ENCODE assay signal across 9 cellular contexts in the genomic region with DNA sequence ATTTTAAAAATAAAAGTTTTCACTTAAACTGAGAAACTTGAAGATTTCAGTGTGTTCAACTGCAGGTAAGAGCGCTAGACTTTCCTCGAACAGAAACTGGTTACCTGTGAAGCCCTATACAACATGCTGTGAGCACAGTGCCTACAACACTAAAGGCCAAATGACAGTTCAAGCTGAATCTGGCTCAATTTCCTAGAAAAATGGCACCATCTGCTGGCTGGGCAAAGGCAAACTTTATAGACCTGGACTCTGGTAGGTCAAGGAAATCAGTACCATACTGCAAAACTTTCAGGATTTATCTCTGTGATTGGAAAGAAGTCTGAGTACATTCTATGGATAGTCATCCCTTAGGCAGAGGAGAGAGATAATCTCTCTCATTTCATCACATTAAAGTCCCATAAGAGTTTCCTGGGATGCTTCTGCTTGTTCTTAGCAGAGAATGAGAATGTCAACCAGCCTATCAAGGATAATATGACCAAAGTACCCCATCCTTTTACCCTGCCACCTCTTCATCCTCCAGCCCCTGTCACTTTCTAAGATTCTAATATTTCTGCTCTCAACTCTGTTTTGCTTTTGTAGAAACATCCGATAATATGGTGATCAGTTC. TPM values are rescaled to one million over a fixed set of nuclear protein-coding genes. Genes with fewer than 3 reads are reported as not detected.
DNase-seq lines count a peak whose midpoint lies in the region; ATAC-seq, FAIRE-seq and TF ChIP-seq lines count a peak whose summit lies in the region.
"Had no signal": no experiment of that assay in that cellular context is flagged by ENCODE, and none has a peak within 500 bp of the region (broad histone marks: within the 10 kb centered on the region; RNA-seq: fewer than 3 reads in every experiment).

No MANE protein-coding gene starts in this region.

- DNase-seq in ELR (ENCODE audit: low read depth): peak; percentile 62
- DNase-seq in HL-60 (ENCODE audit: low read depth in 1 of 2, low spot score in 1 of 2): peak in 1 of 2 experiments; percentile 26
- DNase-seq in endothelial cell of umbilical vein (ENCODE audit: low read depth, low spot score): peak; percentile 15
- DNase-seq in neural progenitor cell (ENCODE audit: low spot score): peak; percentile 74
- no peak for DNase-seq in activated CD4-positive, alpha-beta memory T cell treated with anti-CD3 and anti-CD28 coated beads for 36 hours
- no peak for DNase-seq in activated CD4-positive, CD25-positive, alpha-beta regulatory T cell (lab: John Stamatoyannopoulos, UW)
- DNase-seq: activated B cell treated with CpG ODN at 0.5 μM for 24 hours had no signal

- H3K4me3 ChIP-seq in HL-60 (replicated peaks; ENCODE audit: insufficient read depth, low read length): no peak overlapping the region
- H3K4me3 ChIP-seq in OCI-LY3 (ENCODE audit: low read length): no peak overlapping the region
- H3K4me3 ChIP-seq in endothelial cell of umbilical vein (replicated peaks in 1 of 3; ENCODE audit: insufficient read depth in 1 of 3, low read depth in 1 of 3, low read length in 3 of 3): no peak overlapping the region
- no peak overlapping the region for H3K4me3 ChIP-seq in neural progenitor cell

- BruUV-seq in endothelial cell of umbilical vein (replicated peaks; lab: Mats Ljungman, UMichigan): no TSS peak

- H3K27ac ChIP-seq in HL-60 (replicated peaks): no peak overlapping the region
- H3K27ac ChIP-seq in OCI-LY3 (ENCODE audit: low read length): no peak overlapping the region
- no peak overlapping the region for H3K27ac ChIP-seq in endothelial cell of umbilical vein (ENCODE audit: insufficient read depth, low read depth, low read length)
- no peak overlapping the region for H3K27ac ChIP-seq in neural progenitor cell

- POLR2A ChIA-PET in endothelial cell of umbilical vein (lab: Charles Lee): no interaction called here
- POLR2A ChIA-PET in activated CD4-positive, alpha-beta memory T cell treated with anti-CD3 and anti-CD28 coated beads for 36 hours (lab: Charles Lee): no interaction called here

- H3K9me3 ChIP-seq in OCI-LY3 (ENCODE audit: insufficient read depth, low read length) (no peaks in the 10 kb centered on the region), endothelial cell of umbilical vein (replicated peaks; ENCODE audit: control insufficient read depth, insufficient read depth, low read length) (no peaks in the 10 kb centered on the region), neural progenitor cell (ENCODE audit: low read depth) (no peaks in the 10 kb centered on the region)

- no peaks in the 10 kb centered on the region for H3K27me3 ChIP-seq in HL-60 (ENCODE audit: insufficient read depth, poor library complexity, severe bottlenecking)
- H3K27me3 ChIP-seq in OCI-LY3 (ENCODE audit: low read depth, low read length): peaks cover 7% of the 10 kb centered on the region; the same call in 1 of the 2 replicates
- peaks cover 7 to 10% of the 10 kb centered on the region in 2 experiments for H3K27me3 ChIP-seq in endothelial cell of umbilical vein (ENCODE audit: control insufficient read depth in 2 of 2, insufficient read depth in 2 of 2, low read length in 2 of 2)
- H3K27me3 ChIP-seq in neural progenitor cell: no peaks in the 10 kb centered on the region

- peak; percentile 87 for FAIRE-seq in endothelial cell of umbilical vein (lab: Jason Lieb, UNC)

- CTCF ChIA-PET in endothelial cell of umbilical vein (lab: Charles Lee): interaction anchor here (0.6 to 1.7 kb wide), 8 partner anchors 9 to 231 kb away, joined by 3 to 45 read pairs (median 4); no protein-coding TSS in a partner anchor
- CTCF ChIA-PET in activated CD4-positive, alpha-beta memory T cell treated with anti-CD3 and anti-CD28 coated beads for 36 hours (lab: Charles Lee): interaction anchor here (0.9 kb wide), 1 partner anchor 176 kb away, joined by 4 read pairs; no protein-coding TSS in a partner anchor

- no peak for ATAC-seq in HG03045 (IDR thresholded peaks at IDR 0.05; ENCODE audit: unreplicated experiment)

- dilution Hi-C loops in endothelial cell of umbilical vein (cut with MboI; ENCODE audit: extremely low pct_ligation_motif_present, low sequenced_read_pairs): no loop called here

- no peak overlapping the region for H3K9ac ChIP-seq in OCI-LY3 (ENCODE audit: low read length)
- H3K9ac ChIP-seq in endothelial cell of umbilical vein (replicated peaks; ENCODE audit: extremely low read depth, insufficient read depth, low read length): no peak overlapping the region
- H3K9ac ChIP-seq in neural progenitor cell: no peak overlapping the region

- H3K4me2 ChIP-seq in OCI-LY3 (ENCODE audit: low read length): peak overlapping the region; percentile 15
- no peak overlapping the region for H3K4me2 ChIP-seq in endothelial cell of umbilical vein (ENCODE audit: insufficient read depth, low read length)
- H3K4me2 ChIP-seq in neural progenitor cell: no peak overlapping the region

- no peaks in the 10 kb centered on the region for H3K27me3 Mint-ChIP-seq in neural progenitor cell (ENCODE audit: insufficient read depth, low read depth)
- peaks cover 3% of the 10 kb centered on the region for H3K27me3 Mint-ChIP-seq in activated CD4-positive, alpha-beta memory T cell treated with anti-CD3 and anti-CD28 coated beads for 36 hours

- no peaks in the 10 kb centered on the region for H3K36me3 Mint-ChIP-seq in neural progenitor cell
- no peaks in the 10 kb centered on the region for H3K36me3 Mint-ChIP-seq in activated CD4-positive, alpha-beta memory T cell treated with anti-CD3 and anti-CD28 coated beads for 36 hours

- H3K79me2 ChIP-seq in OCI-LY3 (ENCODE audit: low read length) (no peaks in the 10 kb centered on the region), endothelial cell of umbilical vein (ENCODE audit: control insufficient read depth, insufficient read depth, low read length) (no peaks in the 10 kb centered on the region), neural progenitor cell (ENCODE audit: low read depth) (no peaks in the 10 kb centered on the region)

- peaks cover 2% of the 10 kb centered on the region for H3K4me1 Mint-ChIP-seq in neural progenitor cell
- no peaks in the 10 kb centered on the region for H3K4me1 Mint-ChIP-seq in activated CD4-positive, alpha-beta memory T cell treated with anti-CD3 and anti-CD28 coated beads for 36 hours (ENCODE audit: low read depth)
- H3K4me1 Mint-ChIP-seq: activated B cell treated with CpG ODN at 0.5 μM for 24 hours had no signal

- no peaks in the 10 kb centered on the region for H3K9me3 Mint-ChIP-seq in neural progenitor cell
- no peaks in the 10 kb centered on the region for H3K9me3 Mint-ChIP-seq in activated CD4-positive, alpha-beta memory T cell treated with anti-CD3 and anti-CD28 coated beads for 36 hours
- H3K9me3 Mint-ChIP-seq: activated B cell treated with CpG ODN at 0.5 μM for 24 hours had no signal

- TF ChIP-seq POLR2A in endothelial cell of umbilical vein (IDR thresholded peaks at IDR 0.05; ENCODE audit: low read depth, low read length): no peak

- no peaks in the 10 kb centered on the region for H3F3A ChIP-seq in neural progenitor cell (ENCODE audit: low read depth)

- H3K9me1 ChIP-seq in endothelial cell of umbilical vein (replicated peaks; ENCODE audit: control insufficient read depth, extremely low read depth, insufficient read depth, low read length): no peaks in the 10 kb centered on the region

- H4K20me1 ChIP-seq in OCI-LY3 (ENCODE audit: insufficient read depth, low read length) (no peaks in the 10 kb centered on the region), endothelial cell of umbilical vein (replicated peaks; ENCODE audit: control insufficient read depth, extremely low read depth, insufficient read depth, low read length) (no peaks in the 10 kb centered on the region), neural progenitor cell (ENCODE audit: low read depth) (no peaks in the 10 kb centered on the region)

- H3K4me3 Mint-ChIP-seq in neural progenitor cell: no peak overlapping the region
- no peak overlapping the region for H3K4me3 Mint-ChIP-seq in activated CD4-positive, alpha-beta memory T cell treated with anti-CD3 and anti-CD28 coated beads for 36 hours
- H3K4me3 Mint-ChIP-seq: activated B cell treated with CpG ODN at 0.5 μM for 24 hours had no signal

- no peaks in the 10 kb centered on the region for H3K36me3 ChIP-seq in OCI-LY3 (replicated peaks; ENCODE audit: low read depth, low read length)
- no peaks in the 10 kb centered on the region for H3K36me3 ChIP-seq in endothelial cell of umbilical vein (ENCODE audit: control insufficient read depth in 2 of 2, extremely low read depth in 1 of 2, insufficient read depth in 2 of 2, low read length in 2 of 2)
- H3K36me3 ChIP-seq in neural progenitor cell: no peaks in the 10 kb centered on the region

- TF ChIP-seq CTCF in HL-60 (IDR thresholded peaks at IDR 0.05; ENCODE audit: insufficient read depth, low read length) (peak; percentile 19), OCI-LY3 (IDR thresholded peaks at IDR 0.05; ENCODE audit: low read depth, low read length) (peak; percentile 89), endothelial cell of umbilical vein (IDR thresholded peaks at IDR 0.05; ENCODE audit: extremely low read depth in 1 of 2, insufficient read depth in 1 of 2, low read depth in 1 of 2, low read length in 2 of 2) (peak; percentile 17 to 23), neural progenitor cell (IDR thresholded peaks at IDR 0.05) (peak; percentile 72)

- intact Hi-C loops in endothelial cell of umbilical vein (cut with micrococcal nuclease): loop anchor here (1.0 kb wide), 1 partner anchor 177 kb away; no protein-coding TSS in a partner anchor
- intact Hi-C loops in activated CD4-positive, alpha-beta memory T cell treated with anti-CD3 and anti-CD28 coated beads for 36 hours (cut with micrococcal nuclease): loop anchor here (2.0 kb wide), 1 partner anchor 177 kb away; no protein-coding TSS in a partner anchor

- H3K4me1 ChIP-seq in OCI-LY3 (ENCODE audit: low read length): peaks cover 30% of the 10 kb centered on the region
- H3K4me1 ChIP-seq in endothelial cell of umbilical vein (ENCODE audit: control insufficient read depth, extremely low read depth, insufficient read depth, low read length): no peaks in the 10 kb centered on the region
- no peaks in the 10 kb centered on the region for H3K4me1 ChIP-seq in neural progenitor cell

- H2AFZ ChIP-seq in OCI-LY3 (ENCODE audit: low read depth, low read length) (no peak overlapping the region), endothelial cell of umbilical vein (ENCODE audit: low read depth, low read length) (no peak overlapping the region), neural progenitor cell (replicated peaks) (no peak overlapping the region)

- H3K27ac Mint-ChIP-seq in neural progenitor cell: no peak overlapping the region
- no peak overlapping the region for H3K27ac Mint-ChIP-seq in activated CD4-positive, alpha-beta memory T cell treated with anti-CD3 and anti-CD28 coated beads for 36 hours
- H3K27ac Mint-ChIP-seq: activated B cell treated with CpG ODN at 0.5 μM for 24 hours had no signal

RNA-seq across cellular contexts. Expression of gene FOXB2, which starts 31.8 kb away (rescaled TPM):
- total RNA-seq in endothelial cell of umbilical vein: not detected in 2 replicates
- polyA plus RNA-seq in endothelial cell of umbilical vein: not detected in 2 replicates
- polyA plus RNA-seq in endothelial cell of umbilical vein (2011; cell fraction: cytosol; rRNA removed): not detected in 2 replicates
- not detected in 2 replicates for polyA plus RNA-seq in endothelial cell of umbilical vein (2011; cell fraction: nucleus; rRNA removed)
- polyA plus RNA-seq in endothelial cell of umbilical vein (2012): not detected in 2 replicates
- polyA minus RNA-seq in endothelial cell of umbilical vein: not detected in 2 replicates
- polyA minus RNA-seq in endothelial cell of umbilical vein (2011; cell fraction: cytosol; rRNA and poly(A)+ RNA removed): not detected
- polyA minus RNA-seq in endothelial cell of umbilical vein (2011; cell fraction: nucleus; rRNA and poly(A)+ RNA removed): not detected in 2 replicates
- total RNA-seq in neural progenitor cell (ENCODE audit: low replicate concordance): not detected in 2 replicates
- total RNA-seq in activated CD4-positive, alpha-beta memory T cell treated with anti-CD3 and anti-CD28 coated beads for 36 hours: not detected
- total RNA-seq: activated B cell treated with CpG ODN at 0.5 μM for 24 hours had no signal

Comparison
In these comparisons a context has a peak if more than half of its experiments do, and no peak if none do; other contexts are left out.
1. DNase-seq: peak in ELR (single experiment), endothelial cell of umbilical vein (single experiment) and neural progenitor cell (single experiment); none in activated CD4-positive, alpha-beta memory T cell treated with anti-CD3 and anti-CD28 coated beads for 36 hours (single experiment) and activated CD4-positive, CD25-positive, alpha-beta regulatory T cell (0 of 4).
2. CTCF ChIP-seq: peak in every context shown above with its lines; median percentile 89 in OCI-LY3; 72 in neural progenitor cell; 20 in endothelial cell of umbilical vein; 19 in HL-60.